In genomic region chr5:107005653-107006052, GRCh38 we compare ENCODE assay signal across 29 cellular contexts.
"Had no signal": no experiment of that assay in that cellular context is flagged by ENCODE, and none has a peak within 500 bp of the region (broad histone marks: within the 10 kb centered on the region; RNA-seq: fewer than 3 reads in every experiment).

No MANE protein-coding gene starts in this region.

- H3K36me3 Mint-ChIP-seq: naive B cell; naive thymus-derived CD8-positive, alpha-beta T cell; natural killer cell treated with Interleukin-12 subunit alpha and Interleukin-12 subunit beta and Interleukin-15 and Interleukin-18, amount 100 ng/mL, for 72 hours; stimulated activated memory B cell treated with anti-CD40 and anti-IgM and Interleukin-4, amounts not matched to agents 10 μg/mL and 1 μg/mL and 100 μg/mL, for 72 hours had no signal

- H3K27me3 Mint-ChIP-seq: naive B cell; naive thymus-derived CD8-positive, alpha-beta T cell; stimulated activated memory B cell treated with anti-CD40 and anti-IgM and Interleukin-4, amounts not matched to agents 10 μg/mL and 1 μg/mL and 100 μg/mL, for 72 hours; stimulated activated naive CD8-positive, alpha-beta T cell treated with anti-CD3 and anti-CD28 coated beads, Interleukin-15, amount 100 ng/mL, for 72 hours had no signal

- H3K9me3 ChIP-seq: pancreas, prostate gland, right lobe of liver, sigmoid colon, spleen, thoracic aorta, thyroid gland, tibial nerve, upper lobe of left lung, vagina had no signal

- H3K27ac ChIP-seq: pancreas, prostate gland, right lobe of liver, sigmoid colon, spleen, thoracic aorta, thyroid gland, tibial nerve, upper lobe of left lung, vagina had no signal

- H3K27me3 ChIP-seq: right lobe of liver, sigmoid colon, spleen, thyroid gland, tibial nerve, upper lobe of left lung, vagina had no signal

- H3K4me3 ChIP-seq: pancreas, prostate gland, right lobe of liver, sigmoid colon, spleen, thoracic aorta, thyroid gland, tibial nerve, upper lobe of left lung, vagina had no signal

- H3K36me3 ChIP-seq: pancreas, prostate gland, right lobe of liver, sigmoid colon, spleen, thoracic aorta, thyroid gland, tibial nerve, upper lobe of left lung, vagina had no signal

- H3K4me1 Mint-ChIP-seq: naive B cell; naive thymus-derived CD8-positive, alpha-beta T cell; nephron progenitor cell; neural crest cell; stimulated activated memory B cell treated with anti-CD40 and anti-IgM and Interleukin-4, amounts not matched to agents 10 μg/mL and 1 μg/mL and 100 μg/mL, for 72 hours; stimulated activated naive CD8-positive, alpha-beta T cell treated with anti-CD3 and anti-CD28 coated beads, Interleukin-15, amount 100 ng/mL, for 72 hours had no signal

- H3K4me3 Mint-ChIP-seq: naive B cell; naive thymus-derived CD8-positive, alpha-beta T cell; natural killer cell treated with Interleukin-12 subunit alpha and Interleukin-12 subunit beta and Interleukin-15 and Interleukin-18, amount 100 ng/mL, for 72 hours; nephron progenitor cell; neural crest cell; stimulated activated memory B cell treated with anti-CD40 and anti-IgM and Interleukin-4, amounts not matched to agents 10 μg/mL and 1 μg/mL and 100 μg/mL, for 72 hours; stimulated activated naive CD8-positive, alpha-beta T cell treated with anti-CD3 and anti-CD28 coated beads, Interleukin-15, amount 100 ng/mL, for 72 hours had no signal

- H3K9me3 Mint-ChIP-seq: natural killer cell treated with Interleukin-12 subunit alpha and Interleukin-12 subunit beta and Interleukin-15 and Interleukin-18, amount 100 ng/mL, for 72 hours; nephron progenitor cell; neural crest cell; stimulated activated memory B cell treated with anti-CD40 and anti-IgM and Interleukin-4, amounts not matched to agents 10 μg/mL and 1 μg/mL and 100 μg/mL, for 72 hours; stimulated activated naive CD8-positive, alpha-beta T cell treated with anti-CD3 and anti-CD28 coated beads, Interleukin-15, amount 100 ng/mL, for 72 hours had no signal

- H3K4me1 ChIP-seq: pancreas, prostate gland, right lobe of liver, sigmoid colon, spleen, thyroid gland, tibial nerve, upper lobe of left lung, vagina had no signal

- DNase-seq: naive B cell; naive thymus-derived CD8-positive, alpha-beta T cell; nephron progenitor cell; occipital lobe; pancreas; retina; right cardiac atrium; right lobe of liver; sigmoid colon; small intestine; spleen; stimulated activated CD4-positive, alpha-beta T cell treated with anti-CD3 and anti-CD28 coated beads, Interleukin-12 subunit alpha, Interleukin-12 subunit beta, amount 100 ng/mL, for 4 hours; stimulated activated CD4-positive, alpha-beta T cell treated with anti-CD3 and anti-CD28 coated beads, Interleukin-1b, Interleukin-23, amount 100 ng/mL, for 48 hours; stimulated activated CD4-positive, alpha-beta T cell treated with anti-CD3 and anti-CD28 coated beads, Interleukin-4, amount 100 ng/mL, for 1 hour; stimulated activated CD4-positive, alpha-beta T cell treated with anti-CD3 and anti-CD28 coated beads, Interleukin-4, amount 100 ng/mL, for 4 hours; stimulated activated CD8-positive, alpha-beta memory T cell treated with anti-CD3 and anti-CD28 coated beads, Interleukin-4, amount 100 ng/mL, for 48 hours; stimulated activated naive CD4-positive, alpha-beta T cell; stimulated activated naive CD8-positive, alpha-beta T cell treated with anti-CD3 and anti-CD28 coated beads, Interleukin-15, amount 100 ng/mL, for 72 hours; stimulated activated naive CD8-positive, alpha-beta T cell treated with anti-CD3 and anti-CD28 coated beads, Interleukin-15, Interleukin-2, amounts not matched to agents 100 U/mL and 50 U/mL, for 24 hours; thyroid gland; trophoblast cell; upper lobe of left lung had no signal

- ATAC-seq: naive thymus-derived CD8-positive, alpha-beta T cell; natural killer cell treated with Interleukin-12 subunit alpha and Interleukin-12 subunit beta and Interleukin-15 and Interleukin-18, amount 100 ng/mL, for 72 hours; pancreas; right cardiac atrium; right lobe of liver; stimulated activated memory B cell treated with anti-CD40 and anti-IgM and Interleukin-4, amounts not matched to agents 10 μg/mL and 1 μg/mL and 100 μg/mL, for 72 hours; stimulated activated naive CD8-positive, alpha-beta T cell treated with anti-CD3 and anti-CD28 coated beads, Interleukin-15, amount 100 ng/mL, for 72 hours; stimulated activated naive CD8-positive, alpha-beta T cell treated with anti-CD3 and anti-CD28 coated beads, Interleukin-15, Interleukin-2, amounts not matched to agents 100 U/mL and 50 U/mL, for 24 hours had no signal

- H3K27ac Mint-ChIP-seq: naive B cell; naive thymus-derived CD8-positive, alpha-beta T cell; natural killer cell treated with Interleukin-12 subunit alpha and Interleukin-12 subunit beta and Interleukin-15 and Interleukin-18, amount 100 ng/mL, for 72 hours; nephron progenitor cell; stimulated activated memory B cell treated with anti-CD40 and anti-IgM and Interleukin-4, amounts not matched to agents 10 μg/mL and 1 μg/mL and 100 μg/mL, for 72 hours; stimulated activated naive CD8-positive, alpha-beta T cell treated with anti-CD3 and anti-CD28 coated beads, Interleukin-15, amount 100 ng/mL, for 72 hours had no signal
